Comparison of ENCODE assay signal across 12 cellular contexts in the genomic region with DNA sequence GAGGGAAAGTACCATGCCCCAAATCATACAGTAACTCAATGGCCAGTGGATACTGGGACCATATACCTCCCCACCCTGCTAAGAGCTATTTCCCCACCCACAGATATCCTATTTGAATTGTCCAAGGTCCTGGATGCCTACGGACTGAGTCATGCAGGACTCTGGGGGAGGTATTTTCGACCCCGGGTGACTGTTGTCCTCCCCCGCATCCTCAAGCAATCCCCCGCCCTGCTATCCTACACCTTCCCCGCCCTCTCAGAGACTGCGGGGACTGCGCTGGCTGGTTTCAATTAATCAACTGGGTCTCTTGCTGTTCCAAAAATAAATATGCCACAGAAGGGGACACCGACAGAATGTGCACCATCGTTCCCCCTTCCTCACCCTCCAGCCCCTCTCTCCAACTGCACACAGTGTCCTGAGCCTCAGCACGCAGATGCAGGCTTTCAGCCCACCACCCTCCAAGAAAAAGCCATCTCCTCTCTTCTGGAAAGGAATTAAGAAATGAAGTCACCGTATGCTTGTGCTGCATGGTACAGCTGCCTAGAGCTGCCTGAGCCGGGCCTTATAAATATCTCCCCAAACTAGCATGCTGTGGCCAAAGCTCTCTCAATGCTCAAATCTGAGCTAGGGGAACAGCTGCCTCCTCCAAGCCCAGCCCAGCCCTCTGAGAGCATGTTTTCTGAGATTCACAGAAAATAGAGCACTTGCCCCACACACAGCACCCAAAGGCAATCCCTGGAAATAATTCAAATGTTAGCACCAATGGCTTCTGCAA. TPM values are rescaled to one million over a fixed set of nuclear protein-coding genes. Genes with fewer than 3 reads are reported as not detected.
DNase-seq lines count a peak whose midpoint lies in the region; ATAC-seq and TF ChIP-seq lines count a peak whose summit lies in the region.
"Had no signal": no experiment of that assay in that cellular context is flagged by ENCODE, and none has a peak within 500 bp of the region (broad histone marks: within the 10 kb centered on the region; RNA-seq: fewer than 3 reads in every experiment).

No MANE protein-coding gene starts in this region.

- H3K36me3 ChIP-seq in right lobe of liver = no peaks in the 10 kb centered on the region

- no peaks in the 10 kb centered on the region for H3K9me3 ChIP-seq in right lobe of liver

- H3K27ac ChIP-seq in right lobe of liver = no peak overlapping the region

- no peak overlapping the region for H3K4me3 ChIP-seq in right lobe of liver

- H3K4me1 ChIP-seq in right lobe of liver = no peaks in the 10 kb centered on the region

- TF ChIP-seq POLR2A in right lobe of liver (IDR thresholded peaks at IDR 0.05) = no peak

- in situ Hi-C loops in KBM-7 (cut with MboI; ENCODE audit: low pct_unique_long_range_greater_than_20kb, low sequenced_read_pairs) = no loop called here

- TF ChIP-seq CTCF in right lobe of liver (IDR thresholded peaks at IDR 0.05) = no peak

- intact Hi-C loops in right lobe of liver (cut with DNase I) = no loop called here

- 12% methylated on average over 13 of the region's 13 CpGs for WGBS in right lobe of liver (ENCODE audit: insufficient coverage, low coverage, low lambda C conversion rate, missing lambda C conversion rate)

- peak in 3 of 4 donors; percentile 26 to 62 (median 35) for ATAC-seq in right lobe of liver
- no peak for ATAC-seq in HG02623 (IDR thresholded peaks at IDR 0.05; ENCODE audit: unreplicated experiment)
- ATAC-seq in HG03025 (IDR thresholded peaks at IDR 0.05; ENCODE audit: low FRiP score, unreplicated experiment) = no peak
- ATAC-seq in GM21423 (IDR thresholded peaks at IDR 0.05; ENCODE audit: unreplicated experiment) = no peak

- DNase-seq in AG08396 (ENCODE audit: low spot score) (peak; percentile 83), KBM-7 (peak; percentile 5), dermis blood vessel endothelial cell (peak; percentile 75), right lobe of liver (no peak), NCI-H1694 treated with DMSO at 0.1 percent for 48 hours (lab: John Stamatoyannopoulos, UW) (no peak)
- DNase-seq: GF-D8 had no signal

- H3K27me3 ChIP-seq in right lobe of liver = no peaks in the 10 kb centered on the region

RNA-seq across cellular contexts. Expression of a gene that starts 8.2 kb away (rescaled TPM):
- not detected in 2 replicates for total RNA-seq in dermis blood vessel endothelial cell
- total RNA-seq in right lobe of liver = not detected
- total RNA-seq: activated CD8-positive, alpha-beta memory T cell treated with anti-CD3 and anti-CD28 coated beads for 36 hours; glomerular endothelial cell; NCI-H460 had no signal

RNA-seq across cellular contexts. Expression of a gene that starts 27.6 kb away (rescaled TPM):
- 4.6 and 5.3 TPM in 2 replicates for total RNA-seq in dermis blood vessel endothelial cell
- under 1 TPM; 0.04 to 0.31 (median 0.20) TPM for total RNA-seq in right lobe of liver

Comparison
In these comparisons a context has a peak if more than half of its experiments do, and no peak if none do; other contexts are left out.
1. DNase-seq: peak in AG08396 (single experiment), KBM-7 (single experiment) and dermis blood vessel endothelial cell (single experiment); none in right lobe of liver (0 of 3) and NCI-H1694 treated with DMSO at 0.1 percent for 48 hours (single experiment).
2. ATAC-seq: peak in right lobe of liver (3 of 4); none in HG02623 (single experiment), HG03025 (single experiment) and GM21423 (single experiment).